ENCODE assay signal across 18 cellular contexts in the genomic region with DNA sequence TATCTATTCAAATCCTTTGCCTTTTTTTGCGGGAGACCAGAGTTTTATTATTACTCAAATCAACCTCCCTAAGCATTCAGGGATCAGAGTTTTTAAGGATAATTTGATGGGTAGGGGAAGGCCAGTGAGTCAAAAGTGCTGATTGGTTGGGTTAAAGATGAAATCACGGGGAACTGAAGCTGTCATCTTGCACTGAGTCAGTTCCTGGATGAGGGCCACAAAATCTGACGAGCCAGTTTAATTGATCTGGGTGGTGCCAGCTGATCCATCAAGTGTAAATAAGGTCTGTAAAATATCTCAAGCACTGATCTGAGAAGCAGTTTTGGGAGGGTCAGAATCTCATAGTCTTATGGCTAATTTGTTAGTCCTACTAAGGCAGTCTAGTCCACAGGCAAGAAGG.
DNase-seq lines count a peak whose midpoint lies in the region; ATAC-seq and TF ChIP-seq lines count a peak whose summit lies in the region.
"Had no signal": no experiment of that assay in that cellular context is flagged by ENCODE, and none has a peak within 500 bp of the region (broad histone marks: within the 10 kb centered on the region; RNA-seq: fewer than 3 reads in every experiment).

No MANE protein-coding gene starts in this region.

- intact Hi-C loops in mucosa of descending colon (cut with DNase I, micrococcal nuclease) = no loop called here

- H3K4me1 ChIP-seq in mucosa of descending colon (ENCODE audit: low read depth) (no peaks in the 10 kb centered on the region), HAP-1 (no peaks in the 10 kb centered on the region)
- H3K4me1 ChIP-seq: BE2C had no signal

- H3K27me3 ChIP-seq in HAP-1 (ENCODE audit: low read depth) = peaks cover 12% of the 10 kb centered on the region
- H3K27me3 ChIP-seq: BE2C had no signal

- no peak overlapping the region for H3K4me3 ChIP-seq in fibroblast of mammary gland (ENCODE audit: control insufficient read depth, low read depth, low read length)
- H3K4me3 ChIP-seq in mucosa of descending colon = no peak overlapping the region
- no peak overlapping the region for H3K4me3 ChIP-seq in HAP-1
- H3K4me3 ChIP-seq: PC-9 had no signal

- H3K36me3 ChIP-seq in mucosa of descending colon (ENCODE audit: low read depth) = no peaks in the 10 kb centered on the region
- no peaks in the 10 kb centered on the region for H3K36me3 ChIP-seq in HAP-1 (replicated peaks)
- H3K36me3 ChIP-seq: BE2C had no signal

- no peaks in the 10 kb centered on the region for H3K9me3 ChIP-seq in mucosa of descending colon
- no peaks in the 10 kb centered on the region for H3K9me3 ChIP-seq in HAP-1
- H3K9me3 ChIP-seq: BE2C had no signal

- in situ Hi-C loops in HAP-1 (cut with MboI; ENCODE audit: low sequenced_read_pairs) = no loop called here

- TF ChIP-seq CTCF in fibroblast of mammary gland (conservative IDR thresholded peaks at IDR 0.05; ENCODE audit: control insufficient read depth, insufficient read depth, low read depth, low read length) (no peak), mucosa of descending colon (IDR thresholded peaks at IDR 0.05) (no peak)

- no peak for ATAC-seq in mucosa of descending colon
- ATAC-seq in HG02870 (IDR thresholded peaks at IDR 0.05; ENCODE audit: unreplicated experiment) = no peak
- no peak for ATAC-seq in HG02571 (IDR thresholded peaks at IDR 0.05; ENCODE audit: unreplicated experiment)

- DNase-seq in ELR (ENCODE audit: low read depth) (peak; percentile 30), NCI-H446 treated with DMSO at 0.1 percent for 48 hours (lab: John Stamatoyannopoulos, UW) (peak; percentile 20), fibroblast of mammary gland (ENCODE audit: low read depth) (peak; percentile 19), mucosa of descending colon (no peak), HAP-1 (ENCODE audit: low spot score in 2 of 2) (no peak)
- DNase-seq: BE2C; CD4-positive, alpha-beta T cell; DMS79; GF-D8; GOT3; HFFc6; KG1; MM.1S; NCI-H1105; NCI-H187; PC-9 had no signal

Comparison
In these comparisons a context has a peak if more than half of its experiments do, and no peak if none do; other contexts are left out.
1. DNase-seq: peak in ELR (single experiment), NCI-H446 treated with DMSO at 0.1 percent for 48 hours (single experiment) and fibroblast of mammary gland (single experiment); none in mucosa of descending colon (0 of 3) and HAP-1 (0 of 2).